Comparison of ENCODE assay signal across 27 cellular contexts in the genomic region with DNA sequence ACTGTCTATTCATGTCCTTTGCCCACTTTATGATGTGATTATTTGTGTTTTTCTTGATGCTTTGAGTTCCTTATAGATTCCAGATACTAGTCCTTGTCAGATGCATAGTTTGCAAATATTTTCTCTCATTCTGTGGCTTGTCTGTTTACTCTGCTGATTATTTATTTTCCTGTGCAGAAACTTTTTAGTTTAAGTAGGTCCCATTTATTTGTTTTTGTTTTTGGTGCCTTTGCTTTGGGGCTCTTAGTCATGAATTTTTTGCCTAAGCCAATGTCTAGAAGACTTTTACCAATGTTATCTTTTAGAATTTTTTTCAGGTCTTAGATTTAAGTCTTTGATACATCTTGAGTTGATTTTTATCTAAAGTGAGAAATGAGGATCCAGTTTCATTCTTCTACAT.
DNase-seq lines count a peak whose midpoint lies in the region; ATAC-seq, FAIRE-seq and TF ChIP-seq lines count a peak whose summit lies in the region.
"Had no signal": no experiment of that assay in that cellular context is flagged by ENCODE, and none has a peak within 500 bp of the region (broad histone marks: within the 10 kb centered on the region; RNA-seq: fewer than 3 reads in every experiment).

No MANE protein-coding gene starts in this region.

- H4K20me1 ChIP-seq in astrocyte (ENCODE audit: insufficient read depth, low read length) = no peaks in the 10 kb centered on the region

- peak overlapping the region; percentile 33; the same call in 1 of the 3 replicates for H3K4me2 ChIP-seq in A549
- no peak overlapping the region for H3K4me2 ChIP-seq in astrocyte (ENCODE audit: low read length)
- H3K4me2 ChIP-seq: GM23338 had no signal

- TF ChIP-seq CTCF in A549 (IDR thresholded peaks at IDR 0.05) (no peak), astrocyte (IDR thresholded peaks at IDR 0.05; ENCODE audit: insufficient read depth, low read depth, low read length) (no peak), fibroblast of villous mesenchyme (IDR thresholded peaks at IDR 0.05; ENCODE audit: insufficient read depth, low read depth, low read length) (no peak), spleen (IDR thresholded peaks at IDR 0.05 in 8 of 11, conservative IDR thresholded peaks at IDR 0.05 in 3 of 11) (no peak), GM20000 (IDR thresholded peaks at IDR 0.05; ENCODE audit: extremely low read depth, missing control alignments) (no peak)

- H3K27me3 Mint-ChIP-seq in astrocyte (ENCODE audit: low read depth, unreplicated experiment) = no peaks in the 10 kb centered on the region
- H3K27me3 Mint-ChIP-seq in activated T-cell treated with anti-CD3 and anti-CD28 coated beads, Interleukin-2, amount 50 U/mL, for 24 hours = no peaks in the 10 kb centered on the region

- no peaks in the 10 kb centered on the region for H3K27me3 ChIP-seq in astrocyte (ENCODE audit: insufficient read depth, low read length)
- H3K27me3 ChIP-seq in spleen (replicated peaks in 1 of 7) = no peaks in the 10 kb centered on the region
- H3K27me3 ChIP-seq: SJCRH30 had no signal

- no peaks in the 10 kb centered on the region for H3K9me3 Mint-ChIP-seq in astrocyte (ENCODE audit: unreplicated experiment)
- H3K9me3 Mint-ChIP-seq in activated T-cell treated with anti-CD3 and anti-CD28 coated beads, Interleukin-2, amount 50 U/mL, for 24 hours = peaks cover 4% of the 10 kb centered on the region
- H3K9me3 Mint-ChIP-seq: GM23338, H9 had no signal

- H3K4me1 Mint-ChIP-seq in astrocyte (ENCODE audit: low read depth, unreplicated experiment) = peaks cover 5% of the 10 kb centered on the region
- H3K4me1 Mint-ChIP-seq in activated T-cell treated with anti-CD3 and anti-CD28 coated beads, Interleukin-2, amount 50 U/mL, for 24 hours (ENCODE audit: low read depth) = no peaks in the 10 kb centered on the region
- H3K4me1 Mint-ChIP-seq: GM23338, H9 had no signal

- FAIRE-seq in A549 (lab: Jason Lieb, UNC) (no peak), astrocyte (lab: Jason Lieb, UNC) (no peak)
- FAIRE-seq: GM18507 had no signal

- no peaks in the 10 kb centered on the region for H3K79me2 ChIP-seq in astrocyte (ENCODE audit: insufficient read depth, low read length)

- no peak overlapping the region for H3K27ac Mint-ChIP-seq in astrocyte (ENCODE audit: unreplicated experiment)
- H3K27ac Mint-ChIP-seq in activated T-cell treated with anti-CD3 and anti-CD28 coated beads, Interleukin-2, amount 50 U/mL, for 24 hours = no peak overlapping the region
- H3K27ac Mint-ChIP-seq: GM23338, H9 had no signal

- no peak overlapping the region for H3K4me3 Mint-ChIP-seq in astrocyte (ENCODE audit: unreplicated experiment)
- H3K4me3 Mint-ChIP-seq in activated T-cell treated with anti-CD3 and anti-CD28 coated beads, Interleukin-2, amount 50 U/mL, for 24 hours = no peak overlapping the region
- H3K4me3 Mint-ChIP-seq: GM23338, H9 had no signal

- CTCF ChIA-PET in A549 (lab: Yijun Ruan, JAX) = no interaction called here

- intact Hi-C loops in spleen (cut with DNase I; ENCODE audit: low total_unique reads) = no loop called here

- H3K4me3 ChIP-seq in A549 (no peak overlapping the region), astrocyte (ENCODE audit: insufficient read depth, low read depth, low read length) (no peak overlapping the region), fibroblast of villous mesenchyme (ENCODE audit: low read depth, low read length) (no peak overlapping the region), spleen (no peak overlapping the region)
- H3K4me3 ChIP-seq: GM23338, SJCRH30 had no signal

- H3K27ac ChIP-seq in A549 (no peak overlapping the region), astrocyte (ENCODE audit: low read depth, low read length) (no peak overlapping the region), spleen (no peak overlapping the region)
- H3K27ac ChIP-seq: 22Rv1, HL-60, SJCRH30 had no signal

- DNase-seq in A549 (ENCODE audit: low read depth in 1 of 2, low spot score in 1 of 2) (no peak), LHCN-M2 (ENCODE audit: low read depth) (peak; percentile 26), astrocyte (ENCODE audit: low read depth) (peak; percentile 8), fibroblast of villous mesenchyme (ENCODE audit: low read depth) (peak; percentile 42), SW480 (ENCODE audit: low spot score) (no peak), spleen (no peak), GM20000 (ENCODE audit: low spot score) (no peak)
- DNase-seq in activated T-cell treated with anti-CD3 and anti-CD28 coated beads, Interleukin-2, amount 50 U/mL, for 24 hours = no peak
- DNase-seq: ACHN, DMS153, DND-41, H9, MV-4-11, NCI-H1105, NCI-H1436 treated with DMSO at 0.1 percent for 48 hours, NCI-H187 treated with DMSO at 0.1 percent for 48 hours, NCI-H2171 treated with DMSO at 0.1 percent for 48 hours, NCI-H345, NCI-H510A treated with DMSO at 0.1 percent for 48 hours, NCI-H774, SJCRH30 had no signal

- TF ChIP-seq EP300 in A549 (IDR thresholded peaks at IDR 0.05) = no peak

- no peaks in the 10 kb centered on the region for H3K36me3 ChIP-seq in astrocyte (ENCODE audit: insufficient read depth, low read length)
- H3K36me3 ChIP-seq in spleen = no peaks in the 10 kb centered on the region
- H3K36me3 ChIP-seq: SJCRH30 had no signal

- H3K9me3 ChIP-seq in A549 (no peaks in the 10 kb centered on the region), astrocyte (ENCODE audit: insufficient read depth, low read depth, low read length) (no peaks in the 10 kb centered on the region), spleen (peaks cover 0 to 4% (median 0%) of the 10 kb centered on the region in 8 donors)
- H3K9me3 ChIP-seq: SJCRH30 had no signal

- H3K4me1 ChIP-seq in A549 (peaks cover 44% of the 10 kb centered on the region), astrocyte (ENCODE audit: insufficient read depth, low read length) (peaks cover 13% of the 10 kb centered on the region), spleen (no peaks in the 10 kb centered on the region)
- H3K4me1 ChIP-seq: SJCRH30 had no signal

- TF ChIP-seq POLR2A in A549 (IDR thresholded peaks at IDR 0.05; ENCODE audit: low read length) (no peak), spleen (IDR thresholded peaks at IDR 0.05) (no peak)

- H3K9ac ChIP-seq in astrocyte (ENCODE audit: low read length) = no peak overlapping the region

- ATAC-seq in A549 = no peak
- ATAC-seq: GM23338, Right ventricle myocardium inferior, SK-N-SH treated with all-trans-retinoic acid at 6 μM for 48 hours had no signal

- no peaks in the 10 kb centered on the region for H3K36me3 Mint-ChIP-seq in astrocyte (ENCODE audit: low read depth, unreplicated experiment)
- H3K36me3 Mint-ChIP-seq in activated T-cell treated with anti-CD3 and anti-CD28 coated beads, Interleukin-2, amount 50 U/mL, for 24 hours (ENCODE audit: low read depth) = no peaks in the 10 kb centered on the region

- TF ChIP-seq RAD21 in A549 (conservative IDR thresholded peaks at IDR 0.05 in 1 of 2, IDR thresholded peaks at IDR 0.05 in 1 of 2) = no peak

- POLR2A ChIA-PET in A549 (lab: Yijun Ruan, JAX) = no interaction called here

- no peak overlapping the region for H2AFZ ChIP-seq in astrocyte (ENCODE audit: low read depth, low read length)
- H2AFZ ChIP-seq: GM23338 had no signal

TF ChIP-seq in A549, 52 proteins besides CTCF, POLR2A, EP300 and RAD21:
- no peak for TF ChIP-seq RFX5 (IDR thresholded peaks at IDR 0.05)
- TF ChIP-seq PHF8 (IDR thresholded peaks at IDR 0.05; ENCODE audit: borderline replicate concordance, low read depth) = no peak
- TF ChIP-seq BHLHE40 (IDR thresholded peaks at IDR 0.05; ENCODE audit: low read depth, low read length) = no peak
- TF ChIP-seq, protein P1, sequence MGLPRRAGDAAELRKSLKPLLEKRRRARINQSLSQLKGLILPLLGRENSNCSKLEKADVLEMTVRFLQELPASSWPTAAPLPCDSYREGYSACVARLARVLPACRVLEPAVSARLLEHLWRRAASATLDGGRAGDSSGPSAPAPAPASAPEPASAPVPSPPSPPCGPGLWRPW (IDR thresholded peaks at IDR 0.05) = no peak
- no peak; the same call in 1 of the 2 replicates for TF ChIP-seq GATA3 (IDR thresholded peaks at IDR 0.05; ENCODE audit: borderline replicate concordance)
- no peak for TF ChIP-seq RARB (CRISPR knock-in tag; IDR thresholded peaks at IDR 0.05)
- TF ChIP-seq CHD4 (IDR thresholded peaks at IDR 0.05; ENCODE audit: borderline replicate concordance) = no peak
- TF ChIP-seq ZFP36 (IDR thresholded peaks at IDR 0.05; ENCODE audit: borderline replicate concordance, partially characterized antibody) = no peak
- no peak for TF ChIP-seq NR3C1 (IDR thresholded peaks at IDR 0.05)
- no peak for TF ChIP-seq TP53 (CRISPR knock-in tag; IDR thresholded peaks at IDR 0.05)
- TF ChIP-seq FOSB (CRISPR knock-in tag; IDR thresholded peaks at IDR 0.05) = no peak
- no peak for TF ChIP-seq ESRRA (IDR thresholded peaks at IDR 0.05; ENCODE audit: borderline replicate concordance, low read length)
- TF ChIP-seq SMC3 (IDR thresholded peaks at IDR 0.05) = no peak
- TF ChIP-seq MAZ (IDR thresholded peaks at IDR 0.05; ENCODE audit: borderline replicate concordance, low read depth, low read length) = no peak
TF ChIP-seq in A549: peak in this region for 0.

Comparison
In these comparisons a context has a peak if more than half of its experiments do, and no peak if none do; other contexts are left out.
1. DNase-seq: peak in LHCN-M2 (single experiment), astrocyte (single experiment) and fibroblast of villous mesenchyme (single experiment); none in A549 (0 of 2), SW480 (single experiment), spleen (single experiment), activated T-cell treated with anti-CD3 and anti-CD28 coated beads, Interleukin-2, amount 50 U/mL, for 24 hours (single experiment) and GM20000 (single experiment).